ENCODE assay signal across 22 cellular contexts in genomic region chr2:216701544-216701943, GRCh38. TPM values are rescaled to one million over a fixed set of nuclear protein-coding genes. Genes with fewer than 3 reads are reported as not detected.
"Had no signal": no experiment of that assay in that cellular context is flagged by ENCODE, and none has a peak within 500 bp of the region (broad histone marks: within the 10 kb centered on the region; RNA-seq: fewer than 3 reads in every experiment).

No MANE protein-coding gene starts in this region.

- H3K9ac ChIP-seq: neural progenitor cell, parathyroid adenoma had no signal

- H3K4me3 ChIP-seq: colonic mucosa, mucosa of descending colon, neural progenitor cell, prostate gland, suprapubic skin, thyroid gland, upper lobe of right lung had no signal

- H3K9me3 Mint-ChIP-seq: natural killer cell had no signal

- H3K4me1 ChIP-seq: colonic mucosa, parathyroid adenoma, prostate gland had no signal

- H3K27ac Mint-ChIP-seq: natural killer cell, neural progenitor cell had no signal

- H3K9me3 ChIP-seq: colonic mucosa, mucosa of descending colon, prostate gland, suprapubic skin, thyroid gland, upper lobe of right lung had no signal

- H3K4me3 Mint-ChIP-seq: natural killer cell, neural progenitor cell had no signal

- DNase-seq: caudate nucleus; colonic mucosa; dermis blood vessel endothelial cell; erythroblast; foreskin keratinocyte; head of caudate nucleus; hippocampal formation; left colon; mammary epithelial cell; mucosa of descending colon; natural killer cell; nucleus accumbens; small intestine; stimulated activated CD4-positive, alpha-beta T cell treated with anti-CD3 and anti-CD28 coated beads, Interleukin-12 subunit alpha, Interleukin-12 subunit beta, amount 100 ng/mL, for 4 hours; stimulated activated naive CD4-positive, alpha-beta T cell; thyroid gland; upper lobe of right lung had no signal

- H3K27me3 ChIP-seq: colonic mucosa, foreskin keratinocyte, neural progenitor cell, thyroid gland had no signal

- H3K27ac ChIP-seq: foreskin keratinocyte, neural progenitor cell, parathyroid adenoma, prostate gland, suprapubic skin, upper lobe of right lung had no signal

- H3K36me3 ChIP-seq: colonic mucosa, neural progenitor cell, prostate gland, suprapubic skin, thyroid gland, upper lobe of right lung had no signal

- ATAC-seq: foreskin keratinocyte, left colon, mucosa of descending colon, natural killer cell, upper lobe of right lung had no signal

- H3K36me3 Mint-ChIP-seq: natural killer cell, neural progenitor cell had no signal

- H3K4me1 Mint-ChIP-seq: natural killer cell had no signal

RNA-seq across cellular contexts. Expression of gene IGFBP5, which starts 6.2 kb away (rescaled TPM):
- total RNA-seq: endothelial cell of umbilical vein, natural killer cell had no signal
